1 cellular context compared by ENCODE assay signal in genomic region chr1:60960846-60961542, GRCh38.
TF ChIP-seq lines count a peak whose summit lies in the region.

No MANE protein-coding gene starts in this region.

TF ChIP-seq in IMR-90, 13 proteins besides CTCF, POLR2A, EP300 and RAD21:
- TF ChIP-seq MXI1 (IDR thresholded peaks at IDR 0.05; ENCODE audit: borderline replicate concordance, low read depth, low read length) (no peak), USF2 (IDR thresholded peaks at IDR 0.05; ENCODE audit: low read depth, low read length) (no peak), RCOR1 (IDR thresholded peaks at IDR 0.05; ENCODE audit: insufficient replicate concordance, low read length) (no peak), SMC3 (IDR thresholded peaks at IDR 0.05; ENCODE audit: low read depth, low read length) (no peak), MAZ (IDR thresholded peaks at IDR 0.05; ENCODE audit: borderline replicate concordance, low read depth, low read length) (no peak), RFX5 (IDR thresholded peaks at IDR 0.05; ENCODE audit: low read depth, low read length) (no peak), ELK1 (IDR thresholded peaks at IDR 0.05; ENCODE audit: borderline replicate concordance, low read depth, low read length) (no peak), FOS (IDR thresholded peaks at IDR 0.05; ENCODE audit: low read depth, low read length) (no peak), NFE2L2 (IDR thresholded peaks at IDR 0.05; ENCODE audit: low read depth, low read length) (no peak), CHD1 (IDR thresholded peaks at IDR 0.05; ENCODE audit: low read depth, low read length) (no peak), MAFK (IDR thresholded peaks at IDR 0.05; ENCODE audit: low read depth, low read length) (no peak)
